29 cellular contexts compared by ENCODE assay signal in the genomic region with DNA sequence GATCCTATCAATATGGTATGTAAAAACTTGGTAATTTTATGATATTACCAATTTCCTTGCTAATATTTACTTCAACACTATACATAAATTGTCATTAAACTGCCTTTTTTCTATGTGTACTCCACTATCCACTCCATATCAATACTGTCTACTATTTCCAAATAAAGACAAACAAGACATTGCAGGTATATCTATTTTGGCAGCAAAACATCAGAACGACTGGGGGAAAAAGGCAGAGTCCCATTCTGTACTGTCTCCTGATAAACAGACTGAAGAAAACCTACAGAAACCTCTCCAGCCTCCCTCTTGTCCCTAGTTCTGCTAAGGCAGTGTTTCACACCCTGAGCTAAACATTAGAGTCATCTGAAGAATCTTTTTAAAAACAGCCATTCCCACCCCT.
"Had no signal": no experiment of that assay in that cellular context is flagged by ENCODE, and none has a peak within 500 bp of the region (broad histone marks: within the 10 kb centered on the region; RNA-seq: fewer than 3 reads in every experiment).

No MANE protein-coding gene starts in this region.

- H2AFZ ChIP-seq: neural progenitor cell, parathyroid adenoma had no signal

- H3K9ac ChIP-seq: neural progenitor cell, parathyroid adenoma had no signal

- H3K4me1 ChIP-seq: neural progenitor cell, parathyroid adenoma, psoas muscle, suprapubic skin, testis, tibial nerve, upper lobe of left lung, vagina had no signal

- H3K4me2 ChIP-seq: neural progenitor cell, smooth muscle cell had no signal

- ATAC-seq: natural killer cell; psoas muscle; right cardiac atrium; sciatic nerve; stimulated activated memory B cell treated with anti-CD40 and anti-IgM and Interleukin-4, amounts not matched to agents 10 μg/mL and 1 μg/mL and 100 μg/mL, for 72 hours; stimulated activated naive CD8-positive, alpha-beta T cell treated with anti-CD3 and anti-CD28 coated beads, Interleukin-15, amount 100 ng/mL, for 72 hours; stimulated activated naive CD8-positive, alpha-beta T cell treated with anti-CD3 and anti-CD28 coated beads, Interleukin-15, Interleukin-2, amounts not matched to agents 100 U/mL and 50 U/mL, for 24 hours had no signal

- H3K79me2 ChIP-seq: parathyroid adenoma had no signal

- H3K27ac ChIP-seq: neural progenitor cell, ovary, parathyroid adenoma, psoas muscle, skin epidermis, spleen, suprapubic skin, testis, tibial nerve, upper lobe of left lung, vagina had no signal

- FAIRE-seq: urothelium cell line had no signal

- DNase-seq: natural killer cell; occipital lobe; ovary; posterior cingulate gyrus; psoas muscle; right cardiac atrium; spleen; stimulated activated CD4-positive, alpha-beta T cell treated with anti-CD3 and anti-CD28 coated beads, Interleukin-12 subunit alpha, Interleukin-12 subunit beta, amount 100 ng/mL, for 4 hours; stimulated activated CD4-positive, alpha-beta T cell treated with anti-CD3 and anti-CD28 coated beads, Interleukin-1b, Interleukin-23, amount 100 ng/mL, for 48 hours; stimulated activated CD4-positive, alpha-beta T cell treated with anti-CD3 and anti-CD28 coated beads, Interleukin-4, amount 100 ng/mL, for 1 hour; stimulated activated CD4-positive, alpha-beta T cell treated with anti-CD3 and anti-CD28 coated beads, Interleukin-4, amount 100 ng/mL, for 4 hours; stimulated activated CD8-positive, alpha-beta memory T cell treated with anti-CD3 and anti-CD28 coated beads, Interleukin-4, amount 100 ng/mL, for 48 hours; stimulated activated naive CD4-positive, alpha-beta T cell; stimulated activated naive CD8-positive, alpha-beta T cell treated with anti-CD3 and anti-CD28 coated beads, Interleukin-15, amount 100 ng/mL, for 72 hours; stimulated activated naive CD8-positive, alpha-beta T cell treated with anti-CD3 and anti-CD28 coated beads, Interleukin-15, Interleukin-2, amounts not matched to agents 100 U/mL and 50 U/mL, for 24 hours; substantia nigra; testis; trophoblast cell; upper lobe of left lung had no signal

- H3K36me3 ChIP-seq: ovary had no signal

- H3K4me3 ChIP-seq: neural progenitor cell, ovary, psoas muscle, skin epidermis, smooth muscle cell, spleen, suprapubic skin, testis, tibial nerve, upper lobe of left lung, vagina had no signal

- H3K9me3 ChIP-seq: ovary, psoas muscle, spleen, suprapubic skin, testis, tibial nerve, upper lobe of left lung, vagina had no signal

- H3K27me3 ChIP-seq: neural progenitor cell, ovary, spleen, suprapubic skin, testis, tibial nerve, upper lobe of left lung, vagina had no signal
